In genomic region chr1:53190210-53190611, GRCh38 we compare ENCODE assay signal across 1 cellular context.
A peak's percentile ranks its signal among the peaks of the same experiment; 100 is the strongest.
TF ChIP-seq lines count a peak whose summit lies in the region.

No MANE protein-coding gene starts in this region.

TF ChIP-seq in K562, 482 proteins besides CTCF, POLR2A, EP300 and RAD21:
- TF ChIP-seq POLR2H (tag; IDR thresholded peaks at IDR 0.05; ENCODE audit: low read depth) (no peak), ZBTB7A (IDR thresholded peaks at IDR 0.05; ENCODE audit: borderline replicate concordance, control insufficient read depth, low read depth, low read length) (peak; percentile 91), SRSF9 (IDR thresholded peaks at IDR 0.05; ENCODE audit: borderline replicate concordance, low read depth, low read length) (no peak), TCF3 (CRISPR knock-in tag; IDR thresholded peaks at IDR 0.05) (no peak), NFE2 (IDR thresholded peaks at IDR 0.05; ENCODE audit: low read depth) (peak; percentile 54; the same call in 1 of the 2 replicates)
